ENCODE assay signal across 18 cellular contexts in genomic region chr7:158836692-158837091, GRCh38. TPM values are rescaled to one million over a fixed set of nuclear protein-coding genes. Genes with fewer than 3 reads are reported as not detected.
DNase-seq lines count a peak whose midpoint lies in the region; ATAC-seq lines count a peak whose summit lies in the region.
"Had no signal": no experiment of that assay in that cellular context is flagged by ENCODE, and none has a peak within 500 bp of the region (broad histone marks: within the 10 kb centered on the region; RNA-seq: fewer than 3 reads in every experiment).

No MANE protein-coding gene starts in this region.

- no peak overlapping the region for H3K4ac ChIP-seq in mesenchymal stem cell (ENCODE audit: low read depth in 1 of 2, low read length in 2 of 2)

- H2BK15ac ChIP-seq in mesenchymal stem cell (ENCODE audit: low read depth, poor library complexity, severe bottlenecking): peak overlapping the region; percentile 48

- peaks cover 5% of the 10 kb centered on the region for H3K27me3 Mint-ChIP-seq in T-helper 2 cell treated with Interferon-gamma antibody and Interleukin-4, amounts not matched to agents 5 μg/mL and 100 μg/mL, for 36 hours (ENCODE audit: low read depth)

- no peak overlapping the region for H3K4me3 ChIP-seq in mesenchymal stem cell (ENCODE audit: insufficient read depth in 1 of 2, low read depth in 1 of 2, low read length in 2 of 2)
- H3K4me3 ChIP-seq: BLaER1 had no signal

- H4K91ac ChIP-seq in mesenchymal stem cell (ENCODE audit: low read length): no peak overlapping the region

- H2BK120ac ChIP-seq in mesenchymal stem cell (ENCODE audit: low read depth, low read length): no peak overlapping the region

- H3K4me3 Mint-ChIP-seq in T-helper 2 cell treated with Interferon-gamma antibody and Interleukin-4, amounts not matched to agents 5 μg/mL and 100 μg/mL, for 36 hours: no peak overlapping the region
- H3K4me3 Mint-ChIP-seq: B cell; CD4-positive, CD25-positive, alpha-beta regulatory T cell; CD8-positive, alpha-beta T cell had no signal

- no peaks in the 10 kb centered on the region for H3K36me3 Mint-ChIP-seq in T-helper 2 cell treated with Interferon-gamma antibody and Interleukin-4, amounts not matched to agents 5 μg/mL and 100 μg/mL, for 36 hours (ENCODE audit: low read depth)
- H3K36me3 Mint-ChIP-seq: CD8-positive, alpha-beta T cell had no signal

- DNase-seq in T-helper 2 cell treated with Interferon-gamma antibody and Interleukin-4, amounts not matched to agents 5 μg/mL and 100 μg/mL, for 36 hours (ENCODE audit: low spot score): no peak
- DNase-seq in T-helper 2 cell (no peak), mesenchymal stem cell (no peak), GOT3 (lab: John Stamatoyannopoulos, UW) (no peak)
- no peak for DNase-seq in stimulated activated naive CD4-positive, alpha-beta T cell (lab: John Stamatoyannopoulos, UW)
- DNase-seq: Caco-2; CD4-positive, CD25-positive, alpha-beta regulatory T cell; CD8-positive, alpha-beta T cell; DMS153; DND-41; H7; HCEC 1CT had no signal

- H3K27me3 ChIP-seq in mesenchymal stem cell (ENCODE audit: control insufficient read depth in 1 of 2, insufficient read depth in 1 of 2, low read length in 2 of 2): peaks cover 0 to 3% of the 10 kb centered on the region in 2 experiments
- H3K27me3 ChIP-seq: BLaER1 had no signal

- ATAC-seq in esophagus mucosa: peak; percentile 18
- no peak for ATAC-seq in HG03139 (IDR thresholded peaks at IDR 0.05; ENCODE audit: unreplicated experiment)
- ATAC-seq: CD8-positive, alpha-beta T cell had no signal

- H4K8ac ChIP-seq in mesenchymal stem cell (ENCODE audit: low read length): no peak overlapping the region

- H3K27ac Mint-ChIP-seq in T-helper 2 cell treated with Interferon-gamma antibody and Interleukin-4, amounts not matched to agents 5 μg/mL and 100 μg/mL, for 36 hours: peak overlapping the region; percentile 13
- H3K27ac Mint-ChIP-seq: B cell; CD4-positive, CD25-positive, alpha-beta regulatory T cell; CD8-positive, alpha-beta T cell had no signal

- H2BK12ac ChIP-seq in mesenchymal stem cell (ENCODE audit: low read length in 2 of 2): no peak overlapping the region

- no peak overlapping the region for H2AFZ ChIP-seq in mesenchymal stem cell (ENCODE audit: low read depth, low read length)

- no peak overlapping the region for H2AK5ac ChIP-seq in mesenchymal stem cell (ENCODE audit: low read length, severe bottlenecking)

- no peak overlapping the region for H3K27ac ChIP-seq in mesenchymal stem cell (ENCODE audit: low read length, poor library complexity, severe bottlenecking)
- H3K27ac ChIP-seq: 22Rv1, BLaER1, C4-2B had no signal

- H3K9ac ChIP-seq in mesenchymal stem cell (ENCODE audit: low read length): no peak overlapping the region
- H3K9ac ChIP-seq: BLaER1 had no signal

- H3K79me1 ChIP-seq in mesenchymal stem cell (replicated peaks; ENCODE audit: low read length, poor library complexity, severe bottlenecking): no peaks in the 10 kb centered on the region

- no peak overlapping the region for H3K4me2 ChIP-seq in mesenchymal stem cell (ENCODE audit: low read length, poor library complexity, severe bottlenecking)
- H3K4me2 ChIP-seq: BLaER1 had no signal

- WGBS in mesenchymal stem cell: 83% methylated on average over 8 of the region's 8 CpGs

- no peak overlapping the region for H2BK5ac ChIP-seq in mesenchymal stem cell (ENCODE audit: low read depth, low read length, poor library complexity, severe bottlenecking)

- H3K9me3 Mint-ChIP-seq in T-helper 2 cell treated with Interferon-gamma antibody and Interleukin-4, amounts not matched to agents 5 μg/mL and 100 μg/mL, for 36 hours: no peaks in the 10 kb centered on the region
- H3K9me3 Mint-ChIP-seq: CD4-positive, CD25-positive, alpha-beta regulatory T cell; CD8-positive, alpha-beta T cell had no signal

- peaks cover 4% of the 10 kb centered on the region for H3K4me1 Mint-ChIP-seq in T-helper 2 cell treated with Interferon-gamma antibody and Interleukin-4, amounts not matched to agents 5 μg/mL and 100 μg/mL, for 36 hours (ENCODE audit: low read depth)
- H3K4me1 Mint-ChIP-seq: CD4-positive, CD25-positive, alpha-beta regulatory T cell had no signal

- H3K4me1 ChIP-seq in mesenchymal stem cell (ENCODE audit: control insufficient read depth, insufficient read depth, low read depth, low read length): peaks cover 3% of the 10 kb centered on the region
- H3K4me1 ChIP-seq: Caco-2 had no signal

- no peak overlapping the region for H3K18ac ChIP-seq in mesenchymal stem cell (ENCODE audit: low read depth in 1 of 2, low read length in 2 of 2)

- no peaks in the 10 kb centered on the region for H3K36me3 ChIP-seq in mesenchymal stem cell (ENCODE audit: control insufficient read depth in 1 of 2, insufficient read depth in 2 of 2, low read depth in 1 of 2, low read length in 2 of 2)
- H3K36me3 ChIP-seq: BLaER1 had no signal

- H3K23ac ChIP-seq in mesenchymal stem cell (ENCODE audit: low read length in 2 of 2): no peak overlapping the region

- H3K14ac ChIP-seq in mesenchymal stem cell (ENCODE audit: low read length in 2 of 2): no peak overlapping the region

- H3K9me3 ChIP-seq in mesenchymal stem cell (ENCODE audit: control insufficient read depth, low read length): no peaks in the 10 kb centered on the region
- H3K9me3 ChIP-seq: BLaER1, Caco-2 had no signal

RNA-seq across cellular contexts. Expression of gene ESYT2, which starts 7.4 kb away (rescaled TPM):
- total RNA-seq in esophagus mucosa: 41.4 TPM
- polyA plus RNA-seq in mesenchymal stem cell (2013, experiment 1 of 2): 31.0 TPM
- polyA plus RNA-seq in mesenchymal stem cell (2013, experiment 2 of 2): 31.9 TPM

RNA-seq across cellular contexts. Expression of gene DYNC2I1, which starts 19.7 kb away (rescaled TPM):
- 6.6 TPM for total RNA-seq in esophagus mucosa
- polyA plus RNA-seq in mesenchymal stem cell (2013, experiment 1 of 2): 11.8 TPM
- 10.7 TPM for polyA plus RNA-seq in mesenchymal stem cell (2013, experiment 2 of 2)
